ENCODE assay signal across 11 cellular contexts in genomic region chr16:27408602-27409031, GRCh38. TPM values are rescaled to one million over a fixed set of nuclear protein-coding genes. Genes with fewer than 3 reads are reported as not detected.
DNase-seq lines count a peak whose midpoint lies in the region; ATAC-seq, FAIRE-seq and TF ChIP-seq lines count a peak whose summit lies in the region.
"Had no signal": no experiment of that assay in that cellular context is flagged by ENCODE, and none has a peak within 500 bp of the region (broad histone marks: within the 10 kb centered on the region; RNA-seq: fewer than 3 reads in every experiment).

No MANE protein-coding gene starts in this region.

- no peak overlapping the region for H3K4me3 ChIP-seq in kidney (ENCODE audit: low read length in 2 of 2)
- H3K4me3 ChIP-seq: ovary had no signal

- no peaks in the 10 kb centered on the region for H3K27me3 Mint-ChIP-seq in activated naive CD8-positive, alpha-beta T cell treated with anti-CD3 and anti-CD28 coated beads for 36 hours
- no peaks in the 10 kb centered on the region for H3K27me3 Mint-ChIP-seq in stimulated activated naive CD8-positive, alpha-beta T cell treated with anti-CD3 and anti-CD28 coated beads, Interleukin-15, Interleukin-2, amounts not matched to agents 100 ng/mL and 50 ng/mL, for 24 hours
- 0 out of 2 replicates have a peak, but pooled peaks cover 1% of the 10 kb centered on the region for H3K27me3 Mint-ChIP-seq in H9 (ENCODE audit: low read depth)

- no peak overlapping the region for H3K14ac ChIP-seq in H9 (ENCODE audit: insufficient read depth, low read length)

- H3K4me1 ChIP-seq in kidney (ENCODE audit: control insufficient read depth in 1 of 2, insufficient read depth in 1 of 2, low read depth in 1 of 2, low read length in 2 of 2) (no peaks in the 10 kb centered on the region), H9 (ENCODE audit: insufficient read depth, low read length) (no peaks in the 10 kb centered on the region)
- H3K4me1 ChIP-seq: BE2C had no signal

- no peak overlapping the region for H4K5ac ChIP-seq in H9 (ENCODE audit: insufficient read length, low read depth, low read length)

- no peak overlapping the region for H3K56ac ChIP-seq in H9 (ENCODE audit: insufficient read length, low read depth, low read length)

- peaks cover 94% of the 10 kb centered on the region for H3K36me3 Mint-ChIP-seq in activated naive CD8-positive, alpha-beta T cell treated with anti-CD3 and anti-CD28 coated beads for 36 hours
- peaks cover 94% of the 10 kb centered on the region for H3K36me3 Mint-ChIP-seq in stimulated activated naive CD8-positive, alpha-beta T cell treated with anti-CD3 and anti-CD28 coated beads, Interleukin-15, Interleukin-2, amounts not matched to agents 100 ng/mL and 50 ng/mL, for 24 hours (ENCODE audit: low read depth)
- H3K36me3 Mint-ChIP-seq in H9 (ENCODE audit: insufficient read depth in 1 of 3, low read depth in 3 of 3), result peaks cover 0 to 11% (median 0%) of the 10 kb centered on the region in 3 experiments; a peak in 3 of 7 replicates

- peak; percentile 34 for DNase-seq in activated T-cell treated with anti-CD3 and anti-CD28 coated beads, Interleukin-2, amount 50 U/mL, for 1 hour
- DNase-seq in activated T-cell treated with anti-CD3 and anti-CD28 coated beads for 4 hours, result no peak
- DNase-seq in activated naive CD8-positive, alpha-beta T cell treated with anti-CD3 and anti-CD28 coated beads for 36 hours, result no peak
- no peak for DNase-seq in kidney
- no peak for DNase-seq in Right ventricle myocardium superior
- no peak for DNase-seq in H9
- DNase-seq: BE2C, endodermal cell, ovary had no signal

- H3K27ac ChIP-seq in kidney (ENCODE audit: low read depth in 2 of 2, low read length in 2 of 2) (no peak overlapping the region), H9 (ENCODE audit: insufficient read length, low read depth, low read length) (no peak overlapping the region)
- H3K27ac ChIP-seq: ovary had no signal

- no peak overlapping the region for H2BK15ac ChIP-seq in H9 (ENCODE audit: low read depth, low read length)

- no peak overlapping the region for H2BK20ac ChIP-seq in H9 (ENCODE audit: low read depth, low read length, poor library complexity, severe bottlenecking)

- peaks cover 27% of the 10 kb centered on the region for H3K9me3 Mint-ChIP-seq in activated naive CD8-positive, alpha-beta T cell treated with anti-CD3 and anti-CD28 coated beads for 36 hours
- H3K9me3 Mint-ChIP-seq in stimulated activated naive CD8-positive, alpha-beta T cell treated with anti-CD3 and anti-CD28 coated beads, Interleukin-15, Interleukin-2, amounts not matched to agents 100 ng/mL and 50 ng/mL, for 24 hours, result peaks cover 9% of the 10 kb centered on the region
- H3K9me3 Mint-ChIP-seq in H9, result peaks cover 8 to 21% of the 10 kb centered on the region in 2 experiments
- H3K9me3 Mint-ChIP-seq: endodermal cell had no signal

- no peaks in the 10 kb centered on the region for H3K27me3 ChIP-seq in H9 (ENCODE audit: insufficient read depth, low read length)
- H3K27me3 ChIP-seq: BE2C, ovary had no signal

- H3K4ac ChIP-seq in H9 (ENCODE audit: low read depth, low read length), result no peak overlapping the region

- WGBS in H9 (ENCODE audit: extremely low coverage, insufficient read length, low lambda C conversion rate), result no CpG with 5 or more reads among the region's 6 CpGs

- no peak for TF ChIP-seq CTCF in kidney (IDR thresholded peaks at IDR 0.05; ENCODE audit: borderline replicate concordance, extremely low read depth, insufficient read depth)
- no peak for TF ChIP-seq CTCF in H9 (conservative IDR thresholded peaks at IDR 0.05)

- H4K8ac ChIP-seq in H9 (replicated peaks; ENCODE audit: insufficient read length, low read depth, low read length), result no peak overlapping the region

- no peaks in the 10 kb centered on the region for H3K9me3 ChIP-seq in kidney (ENCODE audit: control insufficient read depth in 1 of 2, low read length in 2 of 2)
- H3K9me3 ChIP-seq in H9 (ENCODE audit: control insufficient read depth, low read depth, low read length), result no peaks in the 10 kb centered on the region
- H3K9me3 ChIP-seq: BE2C, ovary had no signal

- H4K91ac ChIP-seq in H9 (ENCODE audit: insufficient read length, low read depth, low read length), result no peak overlapping the region

- H3K23ac ChIP-seq in H9 (ENCODE audit: insufficient read length, low read depth, low read length), result no peak overlapping the region

- no peaks in the 10 kb centered on the region for H3K79me1 ChIP-seq in H9 (ENCODE audit: insufficient read depth, low read depth, low read length, poor library complexity, severe bottlenecking)

- peak; percentile 35 for ATAC-seq in HG02798 (IDR thresholded peaks at IDR 0.05; ENCODE audit: poor library complexity, unreplicated experiment)
- no peak for ATAC-seq in Right ventricle myocardium superior (ENCODE audit: poor library complexity)

- peak overlapping the region; percentile 98 for H3K4me3 Mint-ChIP-seq in activated naive CD8-positive, alpha-beta T cell treated with anti-CD3 and anti-CD28 coated beads for 36 hours
- peak overlapping the region; percentile 100 for H3K4me3 Mint-ChIP-seq in stimulated activated naive CD8-positive, alpha-beta T cell treated with anti-CD3 and anti-CD28 coated beads, Interleukin-15, Interleukin-2, amounts not matched to agents 100 ng/mL and 50 ng/mL, for 24 hours
- H3K4me3 Mint-ChIP-seq in H9, result no peak overlapping the region
- H3K4me3 Mint-ChIP-seq: endodermal cell had no signal

- no peak overlapping the region for H3T11ph ChIP-seq in H9 (ENCODE audit: low read length)

- no peak overlapping the region for H2BK120ac ChIP-seq in H9 (ENCODE audit: low read depth, low read length, poor library complexity, severe bottlenecking)

- H3K23me2 ChIP-seq in H9 (ENCODE audit: insufficient read length, low read depth, low read length, poor library complexity, severe bottlenecking), result no peaks in the 10 kb centered on the region

- no peak for FAIRE-seq in kidney (lab: Jason Lieb, UNC)

- no peak overlapping the region for H3K9ac ChIP-seq in kidney (ENCODE audit: low read length in 2 of 2)
- no peak overlapping the region for H3K9ac ChIP-seq in H9 (ENCODE audit: extremely low read depth, insufficient read length, low read length)

- no peak overlapping the region for H2BK5ac ChIP-seq in H9 (ENCODE audit: insufficient read length, low read length)

- H3K18ac ChIP-seq in H9 (ENCODE audit: insufficient read length, low read depth, low read length), result no peak overlapping the region

- H3K27ac Mint-ChIP-seq in activated naive CD8-positive, alpha-beta T cell treated with anti-CD3 and anti-CD28 coated beads for 36 hours, result peak overlapping the region; percentile 98
- peak overlapping the region; percentile 100 for H3K27ac Mint-ChIP-seq in stimulated activated naive CD8-positive, alpha-beta T cell treated with anti-CD3 and anti-CD28 coated beads, Interleukin-15, Interleukin-2, amounts not matched to agents 100 ng/mL and 50 ng/mL, for 24 hours
- no peak overlapping the region for H3K27ac Mint-ChIP-seq in H9
- H3K27ac Mint-ChIP-seq: endodermal cell had no signal

- intact Hi-C loops in kidney (cut with DNase I), result no loop called here
- intact Hi-C loops in Right ventricle myocardium superior (cut with DNase I), result no loop called here

- no peak overlapping the region for H2AK5ac ChIP-seq in H9 (ENCODE audit: insufficient read length, low read length)

- no peaks in the 10 kb centered on the region for H3K79me2 ChIP-seq in H9 (ENCODE audit: insufficient read depth, low read length)

- no peak overlapping the region for H3K4me2 ChIP-seq in H9 (ENCODE audit: insufficient read depth, insufficient read length, low read length)

- no peak overlapping the region for H2BK12ac ChIP-seq in H9 (ENCODE audit: insufficient read length, low read depth, low read length)

- no peaks in the 10 kb centered on the region for H3K36me3 ChIP-seq in kidney (ENCODE audit: control insufficient read depth in 1 of 2, insufficient read depth in 2 of 2, low read length in 2 of 2)
- H3K36me3 ChIP-seq: BE2C, ovary had no signal

- peaks cover 70% of the 10 kb centered on the region for H3K4me1 Mint-ChIP-seq in activated naive CD8-positive, alpha-beta T cell treated with anti-CD3 and anti-CD28 coated beads for 36 hours
- peaks cover 82% of the 10 kb centered on the region for H3K4me1 Mint-ChIP-seq in stimulated activated naive CD8-positive, alpha-beta T cell treated with anti-CD3 and anti-CD28 coated beads, Interleukin-15, Interleukin-2, amounts not matched to agents 100 ng/mL and 50 ng/mL, for 24 hours (ENCODE audit: low read depth)
- peaks cover 19 to 20% of the 10 kb centered on the region in 2 experiments for H3K4me1 Mint-ChIP-seq in H9
- H3K4me1 Mint-ChIP-seq: endodermal cell had no signal

- no peak overlapping the region for H2AFZ ChIP-seq in H9 (ENCODE audit: low read length)

- no peaks in the 10 kb centered on the region for H4K20me1 ChIP-seq in H9 (ENCODE audit: control insufficient read depth, insufficient read depth, insufficient read length)

RNA-seq across cellular contexts. Expression of gene IL21R, which starts 6.6 kb away (rescaled TPM):
- total RNA-seq in activated naive CD8-positive, alpha-beta T cell treated with anti-CD3 and anti-CD28 coated beads for 36 hours, result 10 to 100 TPM; 99.3 to 99.5 TPM
- total RNA-seq in kidney (3.0 TPM), Right ventricle myocardium superior (0.13 TPM), H9 (2021) (0.07 and 0.11 TPM in 2 replicates)
- 0.65 TPM for polyA plus RNA-seq in kidney (ENCODE audit: insufficient read depth, low read depth, low replicate concordance)

Comparison
In these comparisons a context has a peak if more than half of its experiments do, and no peak if none do; other contexts are left out.
1. H3K27ac Mint-ChIP-seq: peak in activated naive CD8-positive, alpha-beta T cell treated with anti-CD3 and anti-CD28 coated beads for 36 hours (single experiment) and stimulated activated naive CD8-positive, alpha-beta T cell treated with anti-CD3 and anti-CD28 coated beads, Interleukin-15, Interleukin-2, amounts not matched to agents 100 ng/mL and 50 ng/mL, for 24 hours (single experiment); none in H9 (0 of 3).
2. H3K4me3 Mint-ChIP-seq: peak in activated naive CD8-positive, alpha-beta T cell treated with anti-CD3 and anti-CD28 coated beads for 36 hours (single experiment) and stimulated activated naive CD8-positive, alpha-beta T cell treated with anti-CD3 and anti-CD28 coated beads, Interleukin-15, Interleukin-2, amounts not matched to agents 100 ng/mL and 50 ng/mL, for 24 hours (single experiment); none in H9 (0 of 2).
3. RNA of gene IL21R, which starts 6.6 kb away (total RNA-seq): 99.3 to 99.5 TPM in activated naive CD8-positive, alpha-beta T cell treated with anti-CD3 and anti-CD28 coated beads for 36 hours; 3.0 TPM in kidney (single experiment), 0.13 TPM in Right ventricle myocardium superior (single experiment) and 0.07 to 0.11 TPM in H9; every median in the first group is over 10 times any median in the second.